9 cellular contexts compared by ENCODE assay signal in the genomic region with DNA sequence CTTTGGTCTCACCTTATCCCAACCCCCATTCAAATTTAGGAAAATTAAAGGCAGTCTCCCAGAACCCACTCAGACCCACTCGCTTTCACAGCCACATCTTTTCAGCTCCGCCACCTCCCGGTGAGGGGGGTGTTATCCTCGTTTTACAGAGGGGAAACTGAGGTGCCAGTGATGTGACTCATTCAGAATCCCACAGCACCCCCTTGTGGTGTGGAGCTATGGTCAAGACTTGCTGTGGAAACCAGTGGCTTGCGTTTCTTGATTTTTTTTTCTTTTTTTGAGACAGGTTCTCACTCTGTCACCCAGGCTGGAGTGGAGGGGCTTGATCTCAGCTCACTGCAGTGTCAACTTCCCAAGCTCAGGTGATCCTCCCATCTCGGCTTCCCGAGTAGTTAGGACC. TPM values are rescaled to one million over a fixed set of nuclear protein-coding genes. Genes with fewer than 3 reads are reported as not detected.
DNase-seq lines count a peak whose midpoint lies in the region; ATAC-seq and TF ChIP-seq lines count a peak whose summit lies in the region.
"Had no signal": no experiment of that assay in that cellular context is flagged by ENCODE, and none has a peak within 500 bp of the region (broad histone marks: within the 10 kb centered on the region; RNA-seq: fewer than 3 reads in every experiment).

No MANE protein-coding gene starts in this region.

- no peak overlapping the region for H3K27ac ChIP-seq in Karpas-422 (ENCODE audit: low read length)
- no peak overlapping the region for H3K27ac ChIP-seq in aorta (ENCODE audit: low read depth in 1 of 2, low read length in 2 of 2)

- no TSS peak for BruUV-seq in Caco-2 (replicated peaks; lab: Mats Ljungman, UMichigan)

- DNase-seq in Caco-2 (peak in 1 of 2 experiments; percentile 53), Karpas-422 (peak; percentile 59), mesothelial cell of epicardium (ENCODE audit: low spot score in 2 of 2, unreplicated experiment in 2 of 2) (no peak), aorta (no peak), amygdala (lab: John Stamatoyannopoulos, UW) (no peak)
- DNase-seq in activated T-cell treated with anti-CD3 and anti-CD28 coated beads, Interleukin-2, amount 50 U/mL, for 48 hours, result peak; percentile 38 to 44
- DNase-seq: NCI-H1436 had no signal

- H3K36me3 Mint-ChIP-seq in Caco-2 (ENCODE audit: insufficient read depth, unreplicated experiment) (no peaks in the 10 kb centered on the region), mesothelial cell of epicardium (no peaks in the 10 kb centered on the region)

- H3K4me3 Mint-ChIP-seq in Caco-2 (ENCODE audit: unreplicated experiment) (no peak overlapping the region), mesothelial cell of epicardium (no peak overlapping the region)

- POLR2A ChIA-PET in Caco-2 (lab: Charles Lee), result no interaction called here

- no peaks in the 10 kb centered on the region for H3K27me3 ChIP-seq in Caco-2 (replicated peaks; ENCODE audit: control insufficient read depth, insufficient read depth, low read length)
- H3K27me3 ChIP-seq in Karpas-422 (ENCODE audit: low read length), result no peaks in the 10 kb centered on the region
- no peaks in the 10 kb centered on the region for H3K27me3 ChIP-seq in aorta (ENCODE audit: control insufficient read depth in 1 of 2, insufficient read depth in 2 of 2, low read length in 1 of 2)

- peaks cover 16% of the 10 kb centered on the region; the same call in 1 of the 2 replicates for H3K4me1 ChIP-seq in Caco-2
- no peaks in the 10 kb centered on the region for H3K4me1 ChIP-seq in Karpas-422 (ENCODE audit: low read length)
- H3K4me1 ChIP-seq in aorta (ENCODE audit: control insufficient read depth in 1 of 2, insufficient read depth in 2 of 2, low read length in 2 of 2), result no peaks in the 10 kb centered on the region

- CTCF ChIA-PET in Caco-2 (lab: Charles Lee), result interaction anchor here (0.6 to 2.0 kb wide), 7 partner anchors 12 to 523 kb away, joined by 3 to 7 read pairs (median 4); no protein-coding TSS in a partner anchor

- no peak overlapping the region for H3K4me2 ChIP-seq in Karpas-422 (ENCODE audit: low read depth, low read length, poor library complexity, severe bottlenecking)

- H3K27ac Mint-ChIP-seq in Caco-2 (ENCODE audit: unreplicated experiment) (no peak overlapping the region), mesothelial cell of epicardium (no peak overlapping the region)

- H3K79me2 ChIP-seq in Karpas-422 (ENCODE audit: low read length), result no peaks in the 10 kb centered on the region

- TF ChIP-seq CTCF in Caco-2 (IDR thresholded peaks at IDR 0.05; ENCODE audit: insufficient read depth in 1 of 2, low read depth in 1 of 2, low read length in 1 of 2, severe bottlenecking in 1 of 2, unreplicated experiment in 1 of 2) (peak; percentile 52 to 59), mesothelial cell of epicardium (IDR thresholded peaks at IDR 0.05; ENCODE audit: unreplicated experiment) (peak; percentile 51)

- no peak overlapping the region for H2AFZ ChIP-seq in Karpas-422 (ENCODE audit: low read length)

- no peak overlapping the region for H3K9ac ChIP-seq in Karpas-422 (ENCODE audit: low read length)

- no peaks in the 10 kb centered on the region for H3K9me2 ChIP-seq in Karpas-422 (replicated peaks; ENCODE audit: insufficient read depth, low read length)

- H3K4me3 ChIP-seq in Caco-2 (ENCODE audit: low read depth, low read length) (no peak overlapping the region), Karpas-422 (ENCODE audit: low read length) (no peak overlapping the region), aorta (ENCODE audit: low read length in 2 of 2) (no peak overlapping the region)

- intact Hi-C loops in Caco-2 (cut with micrococcal nuclease; ENCODE audit: unreplicated experiment), result no loop called here
- intact Hi-C loops in aorta (cut with DNase I), result no loop called here

- no peaks in the 10 kb centered on the region for H4K20me1 ChIP-seq in Karpas-422 (ENCODE audit: insufficient read depth, low read depth, low read length)

- no peak for ATAC-seq in HG03175 (IDR thresholded peaks at IDR 0.05; ENCODE audit: unreplicated experiment)
- no peak for ATAC-seq in aorta (ENCODE audit: low FRiP score)
- no peak for ATAC-seq in HG02798 (IDR thresholded peaks at IDR 0.05; ENCODE audit: poor library complexity, unreplicated experiment)

- H3K9me3 ChIP-seq in Caco-2 (no peaks in the 10 kb centered on the region), Karpas-422 (ENCODE audit: low read length) (no peaks in the 10 kb centered on the region), aorta (ENCODE audit: control insufficient read depth, low read length) (no peaks in the 10 kb centered on the region)

- H3K27me3 Mint-ChIP-seq in Caco-2 (ENCODE audit: insufficient read depth, unreplicated experiment) (no peaks in the 10 kb centered on the region), mesothelial cell of epicardium (ENCODE audit: low read depth) (no peaks in the 10 kb centered on the region)

- H3K4me1 Mint-ChIP-seq in Caco-2 (ENCODE audit: low read depth, unreplicated experiment), result peaks cover 8% of the 10 kb centered on the region
- peaks cover 20% of the 10 kb centered on the region for H3K4me1 Mint-ChIP-seq in mesothelial cell of epicardium

- H3K36me3 ChIP-seq in Caco-2 (ENCODE audit: control insufficient read depth, insufficient read depth, low read length) (no peaks in the 10 kb centered on the region), Karpas-422 (ENCODE audit: insufficient read depth, low read length) (no peaks in the 10 kb centered on the region), aorta (ENCODE audit: control insufficient read depth in 1 of 2, insufficient read depth in 2 of 2, low read length in 1 of 2) (no peaks in the 10 kb centered on the region)

- WGBS in aorta, 2 donors, result 80 to 84% methylated on average over 7 of the region's 7 CpGs

- H3K9me3 Mint-ChIP-seq in Caco-2 (ENCODE audit: unreplicated experiment) (no peaks in the 10 kb centered on the region), mesothelial cell of epicardium (no peaks in the 10 kb centered on the region)

RNA-seq across cellular contexts. Expression of gene SLC35G1, which starts 27.6 kb away (rescaled TPM):
- total RNA-seq in Caco-2 (2022) (10.6 and 11.0 TPM in 2 replicates), mesothelial cell of epicardium (7.3 to 7.5 TPM (median 7.3 TPM) in 3 replicates), aorta (1 to 10 TPM; 1.5 to 3.3 TPM)
- 1.5 and 2.1 TPM in 2 replicates for total RNA-seq in Karpas-422 (2014; rRNA removed; shearing (Covaris generic); ENCODE audit: low replicate concordance)
- 10 to 100 TPM in 1 of 2 donors, under 1 TPM in 1; 0.82 to 14.5 TPM for polyA plus RNA-seq in aorta

Comparison
In these comparisons a context has a peak if more than half of its experiments do, and no peak if none do; other contexts are left out.
1. DNase-seq: peak in Karpas-422 (single experiment) and activated T-cell treated with anti-CD3 and anti-CD28 coated beads, Interleukin-2, amount 50 U/mL, for 48 hours (2 of 2); none in mesothelial cell of epicardium (0 of 2), aorta (0 of 2) and amygdala (0 of 56).